ENCODE assay signal across 13 cellular contexts in genomic region chr5:166724284-166724683, GRCh38.
"Had no signal": no experiment of that assay in that cellular context is flagged by ENCODE, and none has a peak within 500 bp of the region (broad histone marks: within the 10 kb centered on the region; RNA-seq: fewer than 3 reads in every experiment).

No MANE protein-coding gene starts in this region.

- H3K4me3 ChIP-seq: colonic mucosa, heart right ventricle, neural progenitor cell, ovary, upper lobe of right lung had no signal

- H2AFZ ChIP-seq: neural progenitor cell had no signal

- H3K4me2 ChIP-seq: neural progenitor cell had no signal

- H3K9ac ChIP-seq: neural progenitor cell had no signal

- H3K4me1 ChIP-seq: colonic mucosa, heart right ventricle, upper lobe of right lung had no signal

- H3K36me3 ChIP-seq: colonic mucosa, heart right ventricle, neural progenitor cell, ovary, upper lobe of right lung had no signal

- H3K9me3 ChIP-seq: colonic mucosa, ovary, upper lobe of right lung had no signal

- ATAC-seq: heart right ventricle, left ventricle myocardium superior, upper lobe of right lung, WTC11 had no signal

- DNase-seq: activated CD4-positive, alpha-beta T cell treated with anti-CD3 and anti-CD28 coated beads, Interleukin-2, amount 10 ng/mL, durations not matched to agents 24 days and 14 days; activated CD8-positive, alpha-beta memory T cell treated with anti-CD3 and anti-CD28 coated beads for 24 hours; activated naive CD4-positive, alpha-beta T cell treated with anti-CD3 and anti-CD28 coated beads for 36 hours; caudate nucleus; colonic mucosa; heart right ventricle; left ventricle myocardium superior; ovary; stimulated activated CD4-positive, alpha-beta T cell treated with anti-CD3 and anti-CD28 coated beads, Interleukin-4, amount 100 ng/mL, for 1 hour; stimulated activated CD8-positive, alpha-beta memory T cell treated with anti-CD3 and anti-CD28 coated beads, Interleukin-4, amount 100 ng/mL, for 48 hours; upper lobe of right lung had no signal

- H3K27me3 ChIP-seq: colonic mucosa, heart right ventricle, neural progenitor cell, ovary, upper lobe of right lung had no signal

- H3K27ac ChIP-seq: colonic mucosa, heart right ventricle, neural progenitor cell, ovary, upper lobe of right lung had no signal
